In the genomic region with DNA sequence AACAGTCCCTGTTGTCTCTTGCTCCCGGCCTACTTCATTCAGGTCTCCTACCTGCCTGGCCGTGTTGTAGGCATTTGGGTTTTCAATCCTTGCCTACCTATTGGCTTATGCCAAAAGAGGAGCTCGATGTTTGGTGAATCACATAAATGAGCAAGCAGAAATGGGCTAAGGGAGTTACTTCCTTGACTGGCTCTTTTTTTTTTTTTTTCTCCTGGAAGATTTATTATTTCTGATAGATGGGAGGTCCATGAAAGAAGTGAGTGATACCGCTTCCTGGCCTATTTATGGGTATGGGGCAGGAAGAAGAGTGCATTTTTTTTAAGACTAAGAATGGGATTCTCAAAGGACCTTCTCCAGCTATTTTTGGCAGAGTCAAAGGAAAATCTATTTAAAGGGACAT, we compare ENCODE assay signal across 13 cellular contexts.
DNase-seq lines count a peak whose midpoint lies in the region; ATAC-seq, FAIRE-seq and TF ChIP-seq lines count a peak whose summit lies in the region.
"Had no signal": no experiment of that assay in that cellular context is flagged by ENCODE, and none has a peak within 500 bp of the region (broad histone marks: within the 10 kb centered on the region; RNA-seq: fewer than 3 reads in every experiment).

No MANE protein-coding gene starts in this region.

- intact Hi-C loops in left cardiac atrium (cut with DNase I) = no loop called here

- peak; percentile 41 for FAIRE-seq in GM12891 (lab: Jason Lieb, UNC)
- FAIRE-seq: D721Med had no signal

- DNase-seq in GM12891 (ENCODE audit: insufficient read length, low spot score) (no peak), left cardiac atrium (no peak), skeletal muscle cell (ENCODE audit: low read depth) (peak; percentile 65), NCI-H1092 treated with DMSO at 0.1 percent for 48 hours (lab: John Stamatoyannopoulos, UW) (no peak)
- DNase-seq: effector CD4-positive, alpha-beta T cell; naive B cell; stimulated activated CD8-positive, alpha-beta memory T cell treated with anti-CD3 and anti-CD28 coated beads, Interleukin-4, amount 100 ng/mL, for 48 hours had no signal

- ATAC-seq in left cardiac atrium (peak; percentile 53 to 67), GM19455 (IDR thresholded peaks at IDR 0.05; ENCODE audit: unreplicated experiment) (no peak), GM21360 (IDR thresholded peaks at IDR 0.05; ENCODE audit: unreplicated experiment) (no peak), GM21447 (IDR thresholded peaks at IDR 0.05; ENCODE audit: unreplicated experiment) (no peak)

- no peak overlapping the region for H3K4me3 ChIP-seq in skeletal muscle cell (ENCODE audit: low read depth, low read length)

- no peak for TF ChIP-seq POLR2A in GM12891 (IDR thresholded peaks at IDR 0.05; ENCODE audit: low read depth, low read length)

- peak overlapping the region; percentile 38 for H3K27ac ChIP-seq in angular gyrus (ENCODE audit: low read depth, low read length)
- H3K27ac ChIP-seq: KMS-11 had no signal

TF ChIP-seq in GM12891, 5 proteins besides CTCF, POLR2A, EP300 and RAD21:
- TF ChIP-seq TAF1 (IDR thresholded peaks at IDR 0.05; ENCODE audit: low read depth, low read length) = no peak
- no peak for TF ChIP-seq PAX5 (IDR thresholded peaks at IDR 0.05; ENCODE audit: insufficient read depth, low read length, severe bottlenecking)
- no peak for TF ChIP-seq SPI1 (IDR thresholded peaks at IDR 0.05; ENCODE audit: low read depth, low read length)
- no peak for TF ChIP-seq POU2F2 (IDR thresholded peaks at IDR 0.05; ENCODE audit: low read depth, low read length)
- no peak for TF ChIP-seq POLR2AphosphoS5 (IDR thresholded peaks at IDR 0.05; ENCODE audit: low read depth, low read length)

Comparison
In these comparisons a context has a peak if more than half of its experiments do, and no peak if none do; other contexts are left out.
1. ATAC-seq: peak in left cardiac atrium (2 of 2); none in GM19455 (single experiment), GM21360 (single experiment) and GM21447 (single experiment).